ENCODE assay signal across 25 cellular contexts in the genomic region with DNA sequence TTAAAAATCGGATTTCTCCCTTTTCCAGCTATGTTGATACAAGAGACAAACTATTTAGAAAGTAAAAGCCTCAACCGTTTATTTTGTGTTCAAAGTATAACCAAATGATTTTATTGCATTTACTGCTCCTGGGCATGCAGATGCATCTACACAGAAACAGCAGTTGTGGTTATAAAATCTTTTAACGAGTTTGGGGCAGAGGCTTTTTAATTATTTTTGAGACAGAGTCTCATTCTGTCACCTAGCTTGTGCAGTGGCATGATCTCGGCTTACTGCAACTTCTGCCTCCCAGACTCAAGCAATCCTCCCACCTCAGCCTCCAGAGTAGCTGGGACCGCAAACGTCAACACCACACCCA. TPM values are rescaled to one million over a fixed set of nuclear protein-coding genes. Genes with fewer than 3 reads are reported as not detected.
"Had no signal": no experiment of that assay in that cellular context is flagged by ENCODE, and none has a peak within 500 bp of the region (broad histone marks: within the 10 kb centered on the region; RNA-seq: fewer than 3 reads in every experiment).

No MANE protein-coding gene starts in this region.

- H3K27ac ChIP-seq: lower lobe of right lung, psoas muscle, SK-N-MC, stomach had no signal

- ATAC-seq: lower lobe of right lung, psoas muscle, right cardiac atrium had no signal

- H3K4me1 Mint-ChIP-seq: activated B cell treated with CpG ODN at 0.5 μM for 24 hours had no signal

- H3K9me3 ChIP-seq: lower lobe of right lung, psoas muscle, stomach had no signal

- H3K27me3 Mint-ChIP-seq: activated B cell treated with CpG ODN at 0.5 μM for 24 hours; activated CD4-positive, alpha-beta memory T cell treated with anti-CD3 and anti-CD28 coated beads, Interleukin-2, amount 10 ng/mL, durations not matched to agents 7 days and 5 days; type B pancreatic cell had no signal

- H3K4me1 ChIP-seq: lower lobe of right lung, psoas muscle, stomach had no signal

- H3K4me3 Mint-ChIP-seq: activated B cell treated with CpG ODN at 0.5 μM for 24 hours; activated CD4-positive, alpha-beta memory T cell treated with anti-CD3 and anti-CD28 coated beads, Interleukin-2, amount 10 ng/mL, durations not matched to agents 7 days and 5 days; mesothelial cell of epicardium; type B pancreatic cell had no signal

- H3K27ac Mint-ChIP-seq: activated B cell treated with CpG ODN at 0.5 μM for 24 hours; activated CD4-positive, alpha-beta memory T cell treated with anti-CD3 and anti-CD28 coated beads, Interleukin-2, amount 10 ng/mL, durations not matched to agents 7 days and 5 days; mesothelial cell of epicardium; type B pancreatic cell had no signal

- DNase-seq: activated B cell treated with CpG ODN at 0.5 μM for 24 hours; activated CD4-positive, alpha-beta memory T cell treated with anti-CD3 and anti-CD28 coated beads, Interleukin-2, amount 10 ng/mL, durations not matched to agents 7 days and 5 days; activated CD4-positive, alpha-beta T cell treated with anti-CD3 and anti-CD28 coated beads for 4 hours; activated effector memory CD4-positive, alpha-beta T cell treated with Interleukin-2 at 50 U/mL for 16 hours; activated naive CD4-positive, alpha-beta T cell treated with anti-CD3 and anti-CD28 coated beads, Interleukin-2, amount 50 U/mL, for 16 hours; activated T-cell treated with anti-CD3 and anti-CD28 coated beads, Interleukin-2, amount 50 U/mL, for 48 hours; amniotic stem cell; erythroblast; foreskin melanocyte; glutamatergic neuron; hypothalamus; islet precursor cell; lower lobe of right lung; psoas muscle; right cardiac atrium; stomach had no signal

- H3K4me3 ChIP-seq: lower lobe of right lung, psoas muscle, SK-N-MC, stomach had no signal

- H3K27me3 ChIP-seq: stomach had no signal

- H3K9me3 Mint-ChIP-seq: activated B cell treated with CpG ODN at 0.5 μM for 24 hours; activated CD4-positive, alpha-beta memory T cell treated with anti-CD3 and anti-CD28 coated beads, Interleukin-2, amount 10 ng/mL, durations not matched to agents 7 days and 5 days; mesothelial cell of epicardium; type B pancreatic cell had no signal

RNA-seq across cellular contexts. Expression of gene VN1R5, which starts 42.2 kb away (rescaled TPM):
- total RNA-seq: activated B cell treated with CpG ODN at 0.5 μM for 24 hours; activated CD4-positive, alpha-beta memory T cell treated with anti-CD3 and anti-CD28 coated beads, Interleukin-2, amount 10 ng/mL, durations not matched to agents 7 days and 5 days; cardiac septum; dermis microvascular lymphatic vessel endothelial cell; lower lobe of right lung; mesothelial cell of epicardium; osteocyte; psoas muscle; right cardiac atrium; skeletal muscle tissue; stomach; T-helper 2 cell treated with Interferon-gamma antibody and Interleukin-4, amounts not matched to agents 100 ng/mL and 5 ng/mL, for 36 hours; temporal lobe had no signal
